ENCODE assay signal across 1 cellular context in the genomic region with DNA sequence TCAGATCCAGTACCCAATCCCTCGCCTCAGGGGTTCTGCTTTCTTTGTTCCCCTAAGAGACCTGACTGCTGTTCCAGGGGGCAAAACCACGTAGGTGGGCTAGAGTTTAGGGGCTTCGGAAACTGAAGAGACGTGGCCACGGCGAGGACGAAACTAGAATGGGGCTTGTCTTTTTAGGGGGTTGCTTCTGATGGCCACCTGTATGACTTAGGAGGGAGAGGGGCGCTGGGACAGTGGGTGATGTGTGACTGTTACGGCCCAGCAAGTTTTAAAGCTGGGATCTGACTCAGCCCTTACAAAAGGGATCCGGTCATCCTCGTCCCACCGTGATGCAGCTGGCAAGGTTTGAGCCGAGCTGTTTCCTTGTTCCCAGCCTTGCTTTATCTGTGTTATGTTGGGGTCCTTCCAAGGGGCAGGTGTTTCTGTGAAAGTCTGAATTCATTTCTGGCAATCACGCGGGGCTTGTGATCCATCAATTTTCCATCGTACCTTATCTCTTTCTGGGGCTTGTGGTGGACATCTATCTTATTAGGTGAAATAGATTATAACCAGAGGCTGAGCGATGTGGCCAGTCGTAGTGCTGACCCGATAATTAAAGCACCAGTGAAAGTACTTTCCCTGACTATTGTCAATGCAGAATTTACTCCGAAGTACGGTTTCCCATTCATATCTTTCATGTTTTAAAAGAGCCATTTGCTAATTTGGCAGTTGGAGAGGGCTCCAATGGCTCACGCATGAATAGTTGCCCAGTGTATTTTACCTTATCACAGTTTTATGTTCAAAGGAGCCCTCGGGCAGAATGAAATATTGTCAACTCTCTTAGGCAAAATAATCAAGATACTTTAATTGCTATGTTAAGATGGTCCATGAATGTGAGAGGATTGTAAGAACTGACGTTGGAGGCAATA.
TF ChIP-seq lines count a peak whose summit lies in the region.

No MANE protein-coding gene starts in this region.

TF ChIP-seq in WTC11, 78 proteins besides CTCF, POLR2A, EP300 and RAD21 (continued from another document):
- no peak for TF ChIP-seq ZNF512 (CRISPR knock-in tag; IDR thresholded peaks at IDR 0.05; ENCODE audit: borderline replicate concordance)
- TF ChIP-seq ATF1 (CRISPR knock-in tag; IDR thresholded peaks at IDR 0.05), result no peak
- TF ChIP-seq TEAD4 (CRISPR knock-in tag; IDR thresholded peaks at IDR 0.05), result no peak
